In genomic region chr2:149488719-149489440, GRCh38 we compare ENCODE assay signal across 18 cellular contexts.
DNase-seq lines count a peak whose midpoint lies in the region; ATAC-seq, FAIRE-seq and TF ChIP-seq lines count a peak whose summit lies in the region.
"Had no signal": no experiment of that assay in that cellular context is flagged by ENCODE, and none has a peak within 500 bp of the region (broad histone marks: within the 10 kb centered on the region; RNA-seq: fewer than 3 reads in every experiment).

No MANE protein-coding gene starts in this region.

- H3K27me3 Mint-ChIP-seq in astrocyte (ENCODE audit: low read depth, unreplicated experiment): peaks cover 4% of the 10 kb centered on the region
- peaks cover 33% of the 10 kb centered on the region for H3K27me3 Mint-ChIP-seq in Calu3 (ENCODE audit: unreplicated experiment)

- H4K20me1 ChIP-seq in astrocyte (ENCODE audit: insufficient read depth, low read length): no peaks in the 10 kb centered on the region
- no peaks in the 10 kb centered on the region for H4K20me1 ChIP-seq in osteoblast (ENCODE audit: insufficient read depth, low read length)

- H3K36me3 ChIP-seq in astrocyte (ENCODE audit: insufficient read depth, low read length) (no peaks in the 10 kb centered on the region), osteoblast (ENCODE audit: insufficient read depth, low read length) (no peaks in the 10 kb centered on the region)
- H3K36me3 ChIP-seq: Peyer's patch had no signal

- FAIRE-seq in astrocyte (lab: Jason Lieb, UNC) (no peak), GM19239 (lab: Jason Lieb, UNC) (no peak)
- FAIRE-seq: GM12892 had no signal

- peaks cover 7% of the 10 kb centered on the region for H3K4me1 Mint-ChIP-seq in astrocyte (ENCODE audit: low read depth, unreplicated experiment)
- H3K4me1 Mint-ChIP-seq in Calu3 (ENCODE audit: low read depth, unreplicated experiment): no peaks in the 10 kb centered on the region
- H3K4me1 Mint-ChIP-seq: IgD-negative memory B cell had no signal

- H3K4me2 ChIP-seq in astrocyte (ENCODE audit: low read length): no peak overlapping the region
- peak overlapping the region; percentile 11 for H3K4me2 ChIP-seq in osteoblast (ENCODE audit: insufficient read depth, low read length)

- ATAC-seq in HG03378 (IDR thresholded peaks at IDR 0.05; ENCODE audit: unreplicated experiment): no peak

- no TSS peak for BruUV-seq in Calu3 (replicated peaks; lab: Mats Ljungman, UMichigan)

- H3K9me3 ChIP-seq in astrocyte (ENCODE audit: insufficient read depth, low read depth, low read length): no peaks in the 10 kb centered on the region
- H3K9me3 ChIP-seq in osteoblast (ENCODE audit: low read depth, low read length): no peaks in the 10 kb centered on the region
- H3K9me3 ChIP-seq: Caco-2, Peyer's patch had no signal

- H3K27ac ChIP-seq in astrocyte (ENCODE audit: low read depth, low read length) (no peak overlapping the region), layer of hippocampus (ENCODE audit: low read depth, low read length) (peak overlapping the region; percentile 64), osteoblast (ENCODE audit: low read depth, low read length) (no peak overlapping the region)
- H3K27ac ChIP-seq: Peyer's patch had no signal

- DNase-seq in AG10803 (ENCODE audit: low read depth): peak; percentile 13
- DNase-seq in astrocyte (ENCODE audit: low read depth): peak; percentile 12
- no peak for DNase-seq in osteoblast (ENCODE audit: insufficient read length, low spot score, missing footprints)
- no peak for DNase-seq in NCI-H2029 treated with DMSO at 0.1 percent for 48 hours (lab: John Stamatoyannopoulos, UW)
- DNase-seq in Calu3: no peak
- no peak for DNase-seq in GM19239 (ENCODE audit: insufficient read length, low spot score)
- DNase-seq: 8988T, Caco-2, NCI-H1417, NCI-H1930, NCI-H524, Peyer's patch, SIG-M5 had no signal

- no peak overlapping the region for H3K4me3 Mint-ChIP-seq in astrocyte (ENCODE audit: unreplicated experiment)
- no peak overlapping the region for H3K4me3 Mint-ChIP-seq in Calu3 (ENCODE audit: low read depth, unreplicated experiment)
- H3K4me3 Mint-ChIP-seq: H9, IgD-negative memory B cell had no signal

- H3K79me2 ChIP-seq in astrocyte (ENCODE audit: insufficient read depth, low read length) (no peaks in the 10 kb centered on the region), osteoblast (ENCODE audit: insufficient read depth, low read length) (no peaks in the 10 kb centered on the region)

- intact Hi-C loops in Calu3 (cut with micrococcal nuclease; ENCODE audit: unreplicated experiment): no loop called here

- CTCF ChIA-PET in Calu3 (lab: Charles Lee): no interaction called here

- no peak overlapping the region for H3K27ac Mint-ChIP-seq in astrocyte (ENCODE audit: unreplicated experiment)
- H3K27ac Mint-ChIP-seq in Calu3 (ENCODE audit: unreplicated experiment): no peak overlapping the region
- H3K27ac Mint-ChIP-seq: H9, IgD-negative memory B cell had no signal

- H3K36me3 Mint-ChIP-seq in astrocyte (ENCODE audit: low read depth, unreplicated experiment) (no peaks in the 10 kb centered on the region), Calu3 (ENCODE audit: insufficient read depth, unreplicated experiment) (no peaks in the 10 kb centered on the region)
- H3K36me3 Mint-ChIP-seq: IgD-negative memory B cell had no signal

- H3K4me1 ChIP-seq in astrocyte (ENCODE audit: insufficient read depth, low read length): no peaks in the 10 kb centered on the region
- no peaks in the 10 kb centered on the region for H3K4me1 ChIP-seq in osteoblast (ENCODE audit: insufficient read depth, low read length)
- H3K4me1 ChIP-seq: Peyer's patch had no signal

- TF ChIP-seq CTCF in AG10803 (conservative IDR thresholded peaks at IDR 0.05; ENCODE audit: low read length) (no peak), astrocyte (IDR thresholded peaks at IDR 0.05; ENCODE audit: insufficient read depth, low read depth, low read length) (no peak), osteoblast (IDR thresholded peaks at IDR 0.05; ENCODE audit: extremely low read depth, low read depth, low read length) (no peak), Calu3 (IDR thresholded peaks at IDR 0.05; ENCODE audit: unreplicated experiment) (no peak)

- no peak overlapping the region for H2AFZ ChIP-seq in astrocyte (ENCODE audit: low read depth, low read length)
- no peak overlapping the region for H2AFZ ChIP-seq in osteoblast (ENCODE audit: low read length)

- H3K9me3 Mint-ChIP-seq in astrocyte (ENCODE audit: unreplicated experiment): no peaks in the 10 kb centered on the region
- no peaks in the 10 kb centered on the region for H3K9me3 Mint-ChIP-seq in Calu3 (ENCODE audit: low read depth, unreplicated experiment)
- H3K9me3 Mint-ChIP-seq: H9 had no signal

- H3K27me3 ChIP-seq in astrocyte (ENCODE audit: insufficient read depth, low read length) (no peaks in the 10 kb centered on the region), layer of hippocampus (ENCODE audit: control insufficient read depth, insufficient read depth, low read length) (no peaks in the 10 kb centered on the region), osteoblast (ENCODE audit: insufficient read depth, low read length) (peaks cover 3% of the 10 kb centered on the region)
- H3K27me3 ChIP-seq: Peyer's patch had no signal

- H3K4me3 ChIP-seq in AG10803 (ENCODE audit: low read length) (no peak overlapping the region), astrocyte (ENCODE audit: insufficient read depth, low read depth, low read length) (no peak overlapping the region), osteoblast (ENCODE audit: insufficient read depth, low read length) (no peak overlapping the region)
- H3K4me3 ChIP-seq: Peyer's patch had no signal

- H3K9ac ChIP-seq in astrocyte (ENCODE audit: low read length): no peak overlapping the region

Comparison
In these comparisons a context has a peak if more than half of its experiments do, and no peak if none do; other contexts are left out.
1. DNase-seq: peak in AG10803 (single experiment) and astrocyte (single experiment); none in osteoblast (single experiment), NCI-H2029 treated with DMSO at 0.1 percent for 48 hours (single experiment), Calu3 (single experiment) and GM19239 (single experiment).